ENCODE assay signal across 14 cellular contexts in the genomic region with DNA sequence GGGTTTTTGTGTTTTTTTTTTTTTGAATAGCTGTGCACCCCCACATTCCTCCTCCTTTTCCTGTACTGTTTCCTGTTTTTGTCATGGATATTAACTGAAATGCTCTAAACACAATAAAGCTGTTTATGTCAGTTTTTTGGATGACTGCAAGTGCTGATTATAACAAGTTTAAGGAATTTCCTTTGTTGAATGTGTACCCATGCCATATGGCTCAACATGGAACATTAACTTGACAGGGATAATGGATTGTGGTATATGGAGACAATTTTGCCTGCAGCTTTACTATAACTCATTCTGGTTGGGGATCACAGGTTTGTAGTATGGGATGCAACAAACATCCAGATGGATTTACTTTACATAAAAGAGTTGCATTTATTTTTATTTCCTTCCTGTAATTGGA.
A peak's percentile ranks its signal among the peaks of the same experiment; 100 is the strongest.
DNase-seq lines count a peak whose midpoint lies in the region; ATAC-seq, FAIRE-seq and TF ChIP-seq lines count a peak whose summit lies in the region.
"Had no signal": no experiment of that assay in that cellular context is flagged by ENCODE, and none has a peak within 500 bp of the region (broad histone marks: within the 10 kb centered on the region; RNA-seq: fewer than 3 reads in every experiment).

No MANE protein-coding gene starts in this region.

- H3K27ac ChIP-seq in right atrium auricular region (no peak overlapping the region), endothelial cell of umbilical vein (ENCODE audit: insufficient read depth, low read depth, low read length) (peak overlapping the region; percentile 77), thymus (ENCODE audit: low read depth) (peak overlapping the region; percentile 12)
- H3K27ac ChIP-seq: PC-9 had no signal

- dilution Hi-C loops in endothelial cell of umbilical vein (cut with MboI; ENCODE audit: extremely low pct_ligation_motif_present, low sequenced_read_pairs): no loop called here

- H3K4me3 ChIP-seq in right atrium auricular region (no peak overlapping the region), endothelial cell of umbilical vein (replicated peaks in 1 of 3; ENCODE audit: insufficient read depth in 1 of 3, low read depth in 1 of 3, low read length in 3 of 3) (peak overlapping the region in 1 of 3 experiments; percentile 17), thymus (ENCODE audit: low read length) (no peak overlapping the region)
- H3K4me3 ChIP-seq: PC-9 had no signal

- no peaks in the 10 kb centered on the region for H3K9me3 Mint-ChIP-seq in activated CD4-positive, alpha-beta memory T cell treated with anti-CD3 and anti-CD28 coated beads for 36 hours
- H3K9me3 Mint-ChIP-seq: activated naive CD4-positive, alpha-beta T cell treated with anti-CD3 and anti-CD28 coated beads, Interleukin-2, amount 50 U/mL, for 24 hours had no signal

- FAIRE-seq in endothelial cell of umbilical vein (lab: Jason Lieb, UNC): peak; percentile 82

- H2AFZ ChIP-seq in endothelial cell of umbilical vein (ENCODE audit: low read depth, low read length): no peak overlapping the region
- H2AFZ ChIP-seq: PC-9 had no signal

- TF ChIP-seq CTCF in right atrium auricular region (IDR thresholded peaks at IDR 0.05): no peak
- no peak for TF ChIP-seq CTCF in endothelial cell of umbilical vein (IDR thresholded peaks at IDR 0.05; ENCODE audit: extremely low read depth in 1 of 2, insufficient read depth in 1 of 2, low read depth in 1 of 2, low read length in 2 of 2)
- TF ChIP-seq CTCF in GM10248 (IDR thresholded peaks at IDR 0.05; ENCODE audit: control extremely low read depth, extremely low read depth, low read depth, missing control alignments): no peak

- peaks cover 5% of the 10 kb centered on the region for H3K36me3 Mint-ChIP-seq in activated CD4-positive, alpha-beta memory T cell treated with anti-CD3 and anti-CD28 coated beads for 36 hours

- peak overlapping the region; percentile 69 for H3K9ac ChIP-seq in endothelial cell of umbilical vein (replicated peaks; ENCODE audit: extremely low read depth, insufficient read depth, low read length)

- H3K36me3 ChIP-seq in right atrium auricular region (no peaks in the 10 kb centered on the region), endothelial cell of umbilical vein (ENCODE audit: control insufficient read depth in 2 of 2, extremely low read depth in 1 of 2, insufficient read depth in 2 of 2, low read length in 2 of 2) (no peaks in the 10 kb centered on the region), thymus (ENCODE audit: control insufficient read depth, insufficient read depth) (no peaks in the 10 kb centered on the region)

- peak; percentile 46 for TF ChIP-seq POLR2A in endothelial cell of umbilical vein (IDR thresholded peaks at IDR 0.05; ENCODE audit: low read depth, low read length)

- H4K20me1 ChIP-seq in endothelial cell of umbilical vein (replicated peaks; ENCODE audit: control insufficient read depth, extremely low read depth, insufficient read depth, low read length): no peaks in the 10 kb centered on the region

- peak; percentile 23 for ATAC-seq in Right ventricle myocardium superior (ENCODE audit: poor library complexity)
- no peak for ATAC-seq in GM21423 (IDR thresholded peaks at IDR 0.05; ENCODE audit: unreplicated experiment)
- ATAC-seq: left ventricle myocardium superior had no signal

- H3K9me3 ChIP-seq in right atrium auricular region (no peaks in the 10 kb centered on the region), endothelial cell of umbilical vein (replicated peaks; ENCODE audit: control insufficient read depth, insufficient read depth, low read length) (no peaks in the 10 kb centered on the region), thymus (ENCODE audit: control insufficient read depth) (no peaks in the 10 kb centered on the region)
- H3K9me3 ChIP-seq: Caco-2 had no signal

- H3K4me3 Mint-ChIP-seq in activated CD4-positive, alpha-beta memory T cell treated with anti-CD3 and anti-CD28 coated beads for 36 hours: no peak overlapping the region
- H3K4me3 Mint-ChIP-seq: activated naive CD4-positive, alpha-beta T cell treated with anti-CD3 and anti-CD28 coated beads, Interleukin-2, amount 50 U/mL, for 24 hours had no signal

- no peaks in the 10 kb centered on the region for H3K27me3 Mint-ChIP-seq in activated CD4-positive, alpha-beta memory T cell treated with anti-CD3 and anti-CD28 coated beads for 36 hours
- H3K27me3 Mint-ChIP-seq: activated naive CD4-positive, alpha-beta T cell treated with anti-CD3 and anti-CD28 coated beads, Interleukin-2, amount 50 U/mL, for 24 hours had no signal

- BruUV-seq in endothelial cell of umbilical vein (replicated peaks; lab: Mats Ljungman, UMichigan): no TSS peak

- POLR2A ChIA-PET in endothelial cell of umbilical vein (lab: Charles Lee) (no interaction called here), GM10248 (lab: Yijun Ruan, JAX) (no interaction called here)
- POLR2A ChIA-PET in activated CD4-positive, alpha-beta memory T cell treated with anti-CD3 and anti-CD28 coated beads for 36 hours (lab: Charles Lee): no interaction called here

- H3K4me1 Mint-ChIP-seq in activated CD4-positive, alpha-beta memory T cell treated with anti-CD3 and anti-CD28 coated beads for 36 hours (ENCODE audit: low read depth): peaks cover 31% of the 10 kb centered on the region

- H3K79me2 ChIP-seq in endothelial cell of umbilical vein (ENCODE audit: control insufficient read depth, insufficient read depth, low read length): peaks cover 32% of the 10 kb centered on the region

- intact Hi-C loops in Right ventricle myocardium superior (cut with DNase I): loop anchor here (10.0 kb wide), 1 partner anchor 220 kb away; the partner anchor contains the start of gene TCF12
- intact Hi-C loops in endothelial cell of umbilical vein (cut with micrococcal nuclease): loop anchor here (2.0 to 10.0 kb wide), 7 partner anchors 53 to 1018 kb away; partner anchors contain the start of gene ZNF280D
- intact Hi-C loops in activated CD4-positive, alpha-beta memory T cell treated with anti-CD3 and anti-CD28 coated beads for 36 hours (cut with micrococcal nuclease): no loop called here

- CTCF ChIA-PET in endothelial cell of umbilical vein (lab: Charles Lee) (interaction anchor here (0.6 to 2.1 kb wide), 20 partner anchors 10 to 644 kb away, joined by 3 to 13 read pairs (median 4); partner anchors contain the start of gene TCF12), GM10248 (lab: Yijun Ruan, JAX) (interaction anchor here (1.2 to 7.9 kb wide), 5 partner anchors 9 to 172 kb away, joined by 3 to 55 read pairs (median 3); no protein-coding TSS in a partner anchor)
- CTCF ChIA-PET in activated CD4-positive, alpha-beta memory T cell treated with anti-CD3 and anti-CD28 coated beads for 36 hours (lab: Charles Lee): interaction anchor here (1.2 kb wide), 1 partner anchor 12 kb away, joined by 3 read pairs; no protein-coding TSS in a partner anchor

- H3K4me2 ChIP-seq in endothelial cell of umbilical vein (ENCODE audit: insufficient read depth, low read length): peak overlapping the region; percentile 35
- H3K4me2 ChIP-seq: PC-9 had no signal

- no peaks in the 10 kb centered on the region for H3K9me1 ChIP-seq in endothelial cell of umbilical vein (replicated peaks; ENCODE audit: control insufficient read depth, extremely low read depth, insufficient read depth, low read length)

- DNase-seq in Right ventricle myocardium superior (no peak), right atrium auricular region (ENCODE audit: low spot score) (no peak), NCI-H524 (lab: John Stamatoyannopoulos, UW) (peak; percentile 59 to 84), endothelial cell of umbilical vein (ENCODE audit: low read depth, low spot score) (peak; percentile 91), GM10248 (ENCODE audit: extremely low spot score) (no peak)
- no peak for DNase-seq in activated CD4-positive, alpha-beta memory T cell treated with anti-CD3 and anti-CD28 coated beads for 36 hours
- DNase-seq: activated CD4-positive, CD25-positive, alpha-beta regulatory T cell; Caco-2; left ventricle myocardium superior; NCI-H2227 treated with DMSO at 0.1 percent for 48 hours; PC-9 had no signal

- H3K27ac Mint-ChIP-seq in activated CD4-positive, alpha-beta memory T cell treated with anti-CD3 and anti-CD28 coated beads for 36 hours: no peak overlapping the region
- H3K27ac Mint-ChIP-seq: activated naive CD4-positive, alpha-beta T cell treated with anti-CD3 and anti-CD28 coated beads, Interleukin-2, amount 50 U/mL, for 24 hours had no signal

- no peaks in the 10 kb centered on the region for H3K27me3 ChIP-seq in right atrium auricular region
- H3K27me3 ChIP-seq in endothelial cell of umbilical vein (ENCODE audit: control insufficient read depth in 2 of 2, insufficient read depth in 2 of 2, low read length in 2 of 2): no peaks in the 10 kb centered on the region
- no peaks in the 10 kb centered on the region for H3K27me3 ChIP-seq in thymus (ENCODE audit: control insufficient read depth, insufficient read depth)

- H3K4me1 ChIP-seq in right atrium auricular region (peaks cover 0 to 27% of the 10 kb centered on the region in 2 donors), endothelial cell of umbilical vein (ENCODE audit: control insufficient read depth, extremely low read depth, insufficient read depth, low read length) (peaks cover 43% of the 10 kb centered on the region), thymus (ENCODE audit: control insufficient read depth, insufficient read depth, low read length) (peaks cover 5% of the 10 kb centered on the region)
- H3K4me1 ChIP-seq: Caco-2 had no signal

TF ChIP-seq in endothelial cell of umbilical vein, 7 proteins besides CTCF, POLR2A, EP300 and RAD21:
- TF ChIP-seq JUN (IDR thresholded peaks at IDR 0.05; ENCODE audit: borderline replicate concordance, insufficient read depth, insufficient read length, low read depth): peak; percentile 46
- TF ChIP-seq GATA2 (IDR thresholded peaks at IDR 0.05; ENCODE audit: insufficient read depth, insufficient read length, low read depth, low read length): no peak
- no peak for TF ChIP-seq EZH2 (IDR thresholded peaks at IDR 0.05; ENCODE audit: borderline replicate concordance, low read depth, low read length, severe bottlenecking)
- peak; percentile 15 for TF ChIP-seq FOS (IDR thresholded peaks at IDR 0.05; ENCODE audit: borderline replicate concordance, insufficient read depth, low read length)

Comparison
In these comparisons a context has a peak if more than half of its experiments do, and no peak if none do; other contexts are left out.
1. DNase-seq: peak in NCI-H524 (2 of 2) and endothelial cell of umbilical vein (single experiment); none in Right ventricle myocardium superior (single experiment), right atrium auricular region (single experiment), GM10248 (single experiment) and activated CD4-positive, alpha-beta memory T cell treated with anti-CD3 and anti-CD28 coated beads for 36 hours (single experiment).
2. H3K27ac ChIP-seq: peak in endothelial cell of umbilical vein (single experiment) and thymus (single experiment); none in right atrium auricular region (0 of 2).